In genomic region chr7:155685070-155685790, GRCh38 we compare ENCODE assay signal across 16 cellular contexts. TPM values are rescaled to one million over a fixed set of nuclear protein-coding genes. Genes with fewer than 3 reads are reported as not detected.
DNase-seq lines count a peak whose midpoint lies in the region; ATAC-seq and TF ChIP-seq lines count a peak whose summit lies in the region.
"Had no signal": no experiment of that assay in that cellular context is flagged by ENCODE, and none has a peak within 500 bp of the region (broad histone marks: within the 10 kb centered on the region; RNA-seq: fewer than 3 reads in every experiment).

No MANE protein-coding gene starts in this region.

- H3K4me3 Mint-ChIP-seq in activated naive CD4-positive, alpha-beta T cell treated with anti-CD3 and anti-CD28 coated beads, Interleukin-2, amount 10 ng/mL, durations not matched to agents 7 days and 5 days, result peak overlapping the region; percentile 22
- peak overlapping the region; percentile 30 for H3K4me3 Mint-ChIP-seq in activated naive CD8-positive, alpha-beta T cell
- H3K4me3 Mint-ChIP-seq in stimulated activated naive CD8-positive, alpha-beta T cell treated with anti-CD3 and anti-CD28 coated beads, Interleukin-15, amount 100 ng/mL, for 72 hours, result peak overlapping the region; percentile 54 to 65

- TF ChIP-seq CTCF in coronary artery (IDR thresholded peaks at IDR 0.05) (no peak), right atrium auricular region (IDR thresholded peaks at IDR 0.05) (no peak)

- peak; percentile 66 for ATAC-seq in HG03108 (IDR thresholded peaks at IDR 0.05; ENCODE audit: unreplicated experiment)
- ATAC-seq in stimulated activated naive CD8-positive, alpha-beta T cell treated with anti-CD3 and anti-CD28 coated beads, Interleukin-15, amount 100 ng/mL, for 72 hours, result peak; percentile 95
- ATAC-seq: heart left ventricle, mucosa of descending colon had no signal

- H3K4me3 ChIP-seq in coronary artery (no peak overlapping the region), right atrium auricular region (no peak overlapping the region)
- H3K4me3 ChIP-seq: heart left ventricle, mucosa of descending colon, spleen had no signal

- no peaks in the 10 kb centered on the region for H3K27me3 ChIP-seq in right atrium auricular region
- H3K27me3 ChIP-seq: heart left ventricle, spleen had no signal

- CTCF ChIA-PET in activated naive CD4-positive, alpha-beta T cell treated with anti-CD3 and anti-CD28 coated beads, Interleukin-2, amount 10 ng/mL, durations not matched to agents 7 days and 5 days (lab: Charles Lee), result interaction anchor here (0.8 kb wide), 1 partner anchor 83 kb away, joined by 3 read pairs; no protein-coding TSS in a partner anchor

- peak; percentile 64 for DNase-seq in activated naive CD4-positive, alpha-beta T cell treated with anti-CD3 and anti-CD28 coated beads, Interleukin-2, amount 10 ng/mL, durations not matched to agents 7 days and 5 days
- DNase-seq in activated naive CD4-positive, alpha-beta T cell treated with anti-CD3 and anti-CD28 coated beads, Interleukin-2, amount 50 U/mL, for 16 hours, result no peak
- peak; percentile 19 to 41 for DNase-seq in stimulated activated naive CD8-positive, alpha-beta T cell treated with anti-CD3 and anti-CD28 coated beads, Interleukin-15, amount 100 ng/mL, for 72 hours
- no peak for DNase-seq in coronary artery (ENCODE audit: low spot score)
- no peak for DNase-seq in right atrium auricular region (ENCODE audit: low spot score)
- DNase-seq in DMS153 treated with DMSO at 0.1 percent for 48 hours (lab: John Stamatoyannopoulos, UW; ENCODE audit: unreplicated experiment), result no peak
- DNase-seq: dermis blood vessel endothelial cell; heart left ventricle; KBM-7; mucosa of descending colon; NCI-H226; SHP77 treated with DMSO at 0.1 percent for 48 hours; spleen; stimulated activated naive CD4-positive, alpha-beta T cell treated with Interleukin-2 at 50 U/mL for 16 hours had no signal

- H3K4me1 ChIP-seq in right atrium auricular region, result no peaks in the 10 kb centered on the region

- peaks cover 85% of the 10 kb centered on the region for H3K36me3 Mint-ChIP-seq in activated naive CD4-positive, alpha-beta T cell treated with anti-CD3 and anti-CD28 coated beads, Interleukin-2, amount 10 ng/mL, durations not matched to agents 7 days and 5 days
- H3K36me3 Mint-ChIP-seq in activated naive CD8-positive, alpha-beta T cell, result peaks cover 23% of the 10 kb centered on the region

- no peaks in the 10 kb centered on the region for H3K27me3 Mint-ChIP-seq in activated naive CD4-positive, alpha-beta T cell treated with anti-CD3 and anti-CD28 coated beads, Interleukin-2, amount 10 ng/mL, durations not matched to agents 7 days and 5 days
- H3K27me3 Mint-ChIP-seq in activated naive CD8-positive, alpha-beta T cell, result no peaks in the 10 kb centered on the region
- no peaks in the 10 kb centered on the region for H3K27me3 Mint-ChIP-seq in stimulated activated naive CD8-positive, alpha-beta T cell treated with anti-CD3 and anti-CD28 coated beads, Interleukin-15, amount 100 ng/mL, for 72 hours

- no peak overlapping the region for H3K27ac ChIP-seq in coronary artery
- no peak overlapping the region for H3K27ac ChIP-seq in right atrium auricular region
- H3K27ac ChIP-seq: heart left ventricle, spleen had no signal

- peaks cover 11% of the 10 kb centered on the region for H3K9me3 Mint-ChIP-seq in activated naive CD4-positive, alpha-beta T cell treated with anti-CD3 and anti-CD28 coated beads, Interleukin-2, amount 10 ng/mL, durations not matched to agents 7 days and 5 days
- H3K9me3 Mint-ChIP-seq in activated naive CD8-positive, alpha-beta T cell (ENCODE audit: low read depth), result no peaks in the 10 kb centered on the region
- H3K9me3 Mint-ChIP-seq in stimulated activated naive CD8-positive, alpha-beta T cell treated with anti-CD3 and anti-CD28 coated beads, Interleukin-15, amount 100 ng/mL, for 72 hours, result peaks cover 4 to 6% of the 10 kb centered on the region in 2 donors

- H3K9me3 ChIP-seq in right atrium auricular region, result no peaks in the 10 kb centered on the region
- H3K9me3 ChIP-seq: mucosa of descending colon had no signal

- H3K27ac Mint-ChIP-seq in activated naive CD4-positive, alpha-beta T cell treated with anti-CD3 and anti-CD28 coated beads, Interleukin-2, amount 10 ng/mL, durations not matched to agents 7 days and 5 days, result peak overlapping the region; percentile 84
- H3K27ac Mint-ChIP-seq in activated naive CD8-positive, alpha-beta T cell, result peak overlapping the region; percentile 35
- peak overlapping the region; percentile 55 to 63 for H3K27ac Mint-ChIP-seq in stimulated activated naive CD8-positive, alpha-beta T cell treated with anti-CD3 and anti-CD28 coated beads, Interleukin-15, amount 100 ng/mL, for 72 hours

- H3K4me1 Mint-ChIP-seq in activated naive CD4-positive, alpha-beta T cell treated with anti-CD3 and anti-CD28 coated beads, Interleukin-2, amount 10 ng/mL, durations not matched to agents 7 days and 5 days, result peaks cover 37% of the 10 kb centered on the region
- peaks cover 82% of the 10 kb centered on the region for H3K4me1 Mint-ChIP-seq in activated naive CD8-positive, alpha-beta T cell (ENCODE audit: low read depth)
- H3K4me1 Mint-ChIP-seq in stimulated activated naive CD8-positive, alpha-beta T cell treated with anti-CD3 and anti-CD28 coated beads, Interleukin-15, amount 100 ng/mL, for 72 hours, result peaks cover 75% of the 10 kb centered on the region

- peaks cover 21% of the 10 kb centered on the region for H3K36me3 ChIP-seq in right atrium auricular region

RNA-seq across cellular contexts. Expression of gene RBM33, which starts 40.8 kb away (rescaled TPM):
- total RNA-seq in right atrium auricular region, result 10 to 100 TPM; 15.4 to 21.0 TPM

Comparison
In these comparisons a context has a peak if more than half of its experiments do, and no peak if none do; other contexts are left out.
1. DNase-seq: peak in activated naive CD4-positive, alpha-beta T cell treated with anti-CD3 and anti-CD28 coated beads, Interleukin-2, amount 10 ng/mL, durations not matched to agents 7 days and 5 days (single experiment) and stimulated activated naive CD8-positive, alpha-beta T cell treated with anti-CD3 and anti-CD28 coated beads, Interleukin-15, amount 100 ng/mL, for 72 hours (2 of 2); none in activated naive CD4-positive, alpha-beta T cell treated with anti-CD3 and anti-CD28 coated beads, Interleukin-2, amount 50 U/mL, for 16 hours (single experiment), coronary artery (single experiment), right atrium auricular region (single experiment) and DMS153 treated with DMSO at 0.1 percent for 48 hours (single experiment).
2. Peak in every context shown above with its lines, with median percentiles within 50 percentile points of each other: H3K27ac Mint-ChIP-seq and H3K4me3 Mint-ChIP-seq.